9 cellular contexts compared by ENCODE assay signal in genomic region chr10:14889318-14889717, GRCh38. TPM values are rescaled to one million over a fixed set of nuclear protein-coding genes. Genes with fewer than 3 reads are reported as not detected.
A peak's percentile ranks its signal among the peaks of the same experiment; 100 is the strongest.
DNase-seq lines count a peak whose midpoint lies in the region; ATAC-seq lines count a peak whose summit lies in the region.
"Had no signal": no experiment of that assay in that cellular context is flagged by ENCODE, and none has a peak within 500 bp of the region (broad histone marks: within the 10 kb centered on the region; RNA-seq: fewer than 3 reads in every experiment).

No MANE protein-coding gene starts in this region.

- H3K27ac Mint-ChIP-seq in activated naive CD8-positive, alpha-beta T cell treated with anti-CD3 and anti-CD28 coated beads, Interleukin-2, amount 50 U/mL, for 24 hours, result no peak overlapping the region
- no peak overlapping the region for H3K27ac Mint-ChIP-seq in activated CD4-positive, alpha-beta memory T cell treated with anti-CD3 and anti-CD28 coated beads, Interleukin-2, amount 10 ng/mL, durations not matched to agents 7 days and 5 days
- H3K27ac Mint-ChIP-seq in CD8-positive, alpha-beta memory T cell, result peak overlapping the region in 2 of 8 donors; percentile 6 to 7
- H3K27ac Mint-ChIP-seq in T-helper 2 cell treated with Interferon-gamma antibody and Interleukin-4, amounts not matched to agents 5 μg/mL and 100 μg/mL, for 36 hours, result no peak overlapping the region

- peaks cover 95% of the 10 kb centered on the region for H3K79me2 ChIP-seq in Karpas-422 (ENCODE audit: low read length)

- H3K9me2 ChIP-seq in Karpas-422 (replicated peaks; ENCODE audit: insufficient read depth, low read length), result no peaks in the 10 kb centered on the region

- H3K4me3 ChIP-seq in Karpas-422 (ENCODE audit: low read length), result no peak overlapping the region
- no peak overlapping the region for H3K4me3 ChIP-seq in CD8-positive, alpha-beta memory T cell (ENCODE audit: low read length)

- peak; percentile 61 for ATAC-seq in activated naive CD8-positive, alpha-beta T cell treated with anti-CD3 and anti-CD28 coated beads, Interleukin-2, amount 50 U/mL, for 24 hours

- CTCF ChIA-PET in activated CD4-positive, alpha-beta memory T cell treated with anti-CD3 and anti-CD28 coated beads, Interleukin-2, amount 10 ng/mL, durations not matched to agents 7 days and 5 days (lab: Charles Lee), result interaction anchor here (1.0 to 3.3 kb wide), 4 partner anchors 9 to 17 kb away, joined by 3 to 12 read pairs (median 4); no protein-coding TSS in a partner anchor
- CTCF ChIA-PET in CD8-positive, alpha-beta memory T cell (lab: Charles Lee), result interaction anchor here (0.9 to 1.2 kb wide), 2 partner anchors 216 to 380 kb away, joined by 3 read pairs; no protein-coding TSS in a partner anchor

- H3K9me3 ChIP-seq in Karpas-422 (ENCODE audit: low read length), result no peaks in the 10 kb centered on the region
- no peaks in the 10 kb centered on the region for H3K9me3 ChIP-seq in CD8-positive, alpha-beta memory T cell (ENCODE audit: low read length)

- peaks cover 20% of the 10 kb centered on the region for H3K36me3 ChIP-seq in Karpas-422 (ENCODE audit: insufficient read depth, low read length)
- H3K36me3 ChIP-seq in CD8-positive, alpha-beta memory T cell (ENCODE audit: insufficient read depth, low read length), result no peaks in the 10 kb centered on the region

- H3K4me1 Mint-ChIP-seq in activated naive CD8-positive, alpha-beta T cell treated with anti-CD3 and anti-CD28 coated beads, Interleukin-2, amount 50 U/mL, for 24 hours, result no peaks in the 10 kb centered on the region
- peaks cover 8% of the 10 kb centered on the region for H3K4me1 Mint-ChIP-seq in activated CD4-positive, alpha-beta memory T cell treated with anti-CD3 and anti-CD28 coated beads, Interleukin-2, amount 10 ng/mL, durations not matched to agents 7 days and 5 days
- H3K4me1 Mint-ChIP-seq in CD8-positive, alpha-beta memory T cell, result peaks cover 0 to 7% (median 5%) of the 10 kb centered on the region in 3 donors
- H3K4me1 Mint-ChIP-seq in T-helper 2 cell treated with Interferon-gamma antibody and Interleukin-4, amounts not matched to agents 5 μg/mL and 100 μg/mL, for 36 hours (ENCODE audit: low read depth), result peaks cover 9% of the 10 kb centered on the region

- H3K4me1 ChIP-seq in Karpas-422 (ENCODE audit: low read length), result 0 out of 2 replicates have a peak, but pooled peaks cover 3% of the 10 kb centered on the region
- no peaks in the 10 kb centered on the region for H3K4me1 ChIP-seq in CD8-positive, alpha-beta memory T cell (ENCODE audit: insufficient read depth, low read length)

- 0 out of 2 replicates have a peak, but pooled peaks cover 13% of the 10 kb centered on the region for H4K20me1 ChIP-seq in Karpas-422 (ENCODE audit: insufficient read depth, low read depth, low read length)

- H3K9ac ChIP-seq in Karpas-422 (ENCODE audit: low read length), result no peak overlapping the region

- H3K4me3 Mint-ChIP-seq in activated naive CD8-positive, alpha-beta T cell treated with anti-CD3 and anti-CD28 coated beads, Interleukin-2, amount 50 U/mL, for 24 hours, result peak overlapping the region; percentile 35
- no peak overlapping the region for H3K4me3 Mint-ChIP-seq in activated CD4-positive, alpha-beta memory T cell treated with anti-CD3 and anti-CD28 coated beads, Interleukin-2, amount 10 ng/mL, durations not matched to agents 7 days and 5 days
- no peak overlapping the region for H3K4me3 Mint-ChIP-seq in CD8-positive, alpha-beta memory T cell
- H3K4me3 Mint-ChIP-seq in T-helper 2 cell treated with Interferon-gamma antibody and Interleukin-4, amounts not matched to agents 5 μg/mL and 100 μg/mL, for 36 hours, result no peak overlapping the region
- H3K4me3 Mint-ChIP-seq: naive thymus-derived CD8-positive, alpha-beta T cell had no signal

- DNase-seq in COLO829 (ENCODE audit: low spot score), result peak; percentile 7
- peak; percentile 53 for DNase-seq in Karpas-422
- DNase-seq in activated naive CD8-positive, alpha-beta T cell treated with anti-CD3 and anti-CD28 coated beads, Interleukin-2, amount 50 U/mL, for 24 hours, result no peak
- DNase-seq in kidney glomerular epithelial cell (lab: John Stamatoyannopoulos, UW), result peak; percentile 14
- DNase-seq in activated CD4-positive, alpha-beta memory T cell treated with anti-CD3 and anti-CD28 coated beads, Interleukin-2, amount 10 ng/mL, durations not matched to agents 7 days and 5 days, result no peak
- no peak for DNase-seq in SKM-1 treated with dmso at 0.1 percent for 144 hours (lab: John Stamatoyannopoulos, UW; ENCODE audit: unreplicated experiment)
- DNase-seq in CD8-positive, alpha-beta memory T cell, result no peak
- no peak for DNase-seq in T-helper 2 cell treated with Interferon-gamma antibody and Interleukin-4, amounts not matched to agents 5 μg/mL and 100 μg/mL, for 36 hours (ENCODE audit: low spot score)

- H3K27me3 Mint-ChIP-seq in activated naive CD8-positive, alpha-beta T cell treated with anti-CD3 and anti-CD28 coated beads, Interleukin-2, amount 50 U/mL, for 24 hours, result no peaks in the 10 kb centered on the region
- H3K27me3 Mint-ChIP-seq in activated CD4-positive, alpha-beta memory T cell treated with anti-CD3 and anti-CD28 coated beads, Interleukin-2, amount 10 ng/mL, durations not matched to agents 7 days and 5 days, result no peaks in the 10 kb centered on the region
- H3K27me3 Mint-ChIP-seq in CD8-positive, alpha-beta memory T cell, result no peaks in the 10 kb centered on the region
- H3K27me3 Mint-ChIP-seq in T-helper 2 cell treated with Interferon-gamma antibody and Interleukin-4, amounts not matched to agents 5 μg/mL and 100 μg/mL, for 36 hours (ENCODE audit: low read depth), result no peaks in the 10 kb centered on the region
- H3K27me3 Mint-ChIP-seq: naive thymus-derived CD8-positive, alpha-beta T cell had no signal

- H3K4me2 ChIP-seq in Karpas-422 (ENCODE audit: low read depth, low read length, poor library complexity, severe bottlenecking), result no peak overlapping the region

- H3K36me3 Mint-ChIP-seq in activated naive CD8-positive, alpha-beta T cell treated with anti-CD3 and anti-CD28 coated beads, Interleukin-2, amount 50 U/mL, for 24 hours (ENCODE audit: low read depth), result peaks cover 11% of the 10 kb centered on the region
- peaks cover 24% of the 10 kb centered on the region for H3K36me3 Mint-ChIP-seq in activated CD4-positive, alpha-beta memory T cell treated with anti-CD3 and anti-CD28 coated beads, Interleukin-2, amount 10 ng/mL, durations not matched to agents 7 days and 5 days (ENCODE audit: low read depth)
- H3K36me3 Mint-ChIP-seq in CD8-positive, alpha-beta memory T cell, result peaks cover 0 to 1% (median 0%) of the 10 kb centered on the region in 3 donors
- H3K36me3 Mint-ChIP-seq in T-helper 2 cell treated with Interferon-gamma antibody and Interleukin-4, amounts not matched to agents 5 μg/mL and 100 μg/mL, for 36 hours (ENCODE audit: low read depth), result peaks cover 14% of the 10 kb centered on the region
- H3K36me3 Mint-ChIP-seq: naive thymus-derived CD8-positive, alpha-beta T cell had no signal

- H3K27ac ChIP-seq in Karpas-422 (ENCODE audit: low read length), result no peak overlapping the region
- no peak overlapping the region for H3K27ac ChIP-seq in CD8-positive, alpha-beta memory T cell (ENCODE audit: low read depth, low read length)

- H3K27me3 ChIP-seq in Karpas-422 (ENCODE audit: low read length), result no peaks in the 10 kb centered on the region
- H3K27me3 ChIP-seq in CD8-positive, alpha-beta memory T cell (ENCODE audit: insufficient read depth, low read length, poor library complexity, severe bottlenecking), result no peaks in the 10 kb centered on the region

- H2AFZ ChIP-seq in Karpas-422 (ENCODE audit: low read length), result no peak overlapping the region

- no peaks in the 10 kb centered on the region for H3K9me3 Mint-ChIP-seq in activated naive CD8-positive, alpha-beta T cell treated with anti-CD3 and anti-CD28 coated beads, Interleukin-2, amount 50 U/mL, for 24 hours
- no peaks in the 10 kb centered on the region for H3K9me3 Mint-ChIP-seq in activated CD4-positive, alpha-beta memory T cell treated with anti-CD3 and anti-CD28 coated beads, Interleukin-2, amount 10 ng/mL, durations not matched to agents 7 days and 5 days
- H3K9me3 Mint-ChIP-seq in CD8-positive, alpha-beta memory T cell, result no peaks in the 10 kb centered on the region
- H3K9me3 Mint-ChIP-seq in T-helper 2 cell treated with Interferon-gamma antibody and Interleukin-4, amounts not matched to agents 5 μg/mL and 100 μg/mL, for 36 hours, result no peaks in the 10 kb centered on the region
- H3K9me3 Mint-ChIP-seq: naive thymus-derived CD8-positive, alpha-beta T cell had no signal

- POLR2A ChIA-PET in activated CD4-positive, alpha-beta memory T cell treated with anti-CD3 and anti-CD28 coated beads, Interleukin-2, amount 10 ng/mL, durations not matched to agents 7 days and 5 days (lab: Charles Lee), result interaction anchor here (0.6 to 2.3 kb wide), 3 partner anchors 9 to 328 kb away, joined by 3 to 12 read pairs (median 5); partner anchors contain the start of gene SUV39H2
- POLR2A ChIA-PET in CD8-positive, alpha-beta memory T cell (lab: Charles Lee), result no interaction called here

RNA-seq across cellular contexts. Expression of gene SUV39H2, which starts 10.7 kb away (rescaled TPM):
- total RNA-seq in Karpas-422 (2014; rRNA removed; shearing (Covaris generic); ENCODE audit: low replicate concordance), result 15.7 and 23.8 TPM in 2 replicates
- 10 to 100 TPM; 24.5 to 25.2 TPM for total RNA-seq in activated CD4-positive, alpha-beta memory T cell treated with anti-CD3 and anti-CD28 coated beads, Interleukin-2, amount 10 ng/mL, durations not matched to agents 7 days and 5 days
- total RNA-seq in CD8-positive, alpha-beta memory T cell, result 10 to 100 TPM; 30.8 to 35.8 TPM
- 3.4 TPM for polyA plus RNA-seq in CD8-positive, alpha-beta memory T cell

RNA-seq across cellular contexts. Expression of gene HSPA14, which starts 51.2 kb away (rescaled TPM):
- total RNA-seq in Karpas-422 (2014; rRNA removed; shearing (Covaris generic); ENCODE audit: low replicate concordance), result 34.2 and 34.8 TPM in 2 replicates
- total RNA-seq in activated CD4-positive, alpha-beta memory T cell treated with anti-CD3 and anti-CD28 coated beads, Interleukin-2, amount 10 ng/mL, durations not matched to agents 7 days and 5 days, result 10 to 100 TPM; 21.9 to 23.1 TPM
- total RNA-seq in CD8-positive, alpha-beta memory T cell, result 10 to 100 TPM; 43.3 to 45.5 TPM
- polyA plus RNA-seq in CD8-positive, alpha-beta memory T cell, result 20.0 TPM

RNA-seq across cellular contexts. Expression of gene MSANTD7, which starts 51.2 kb away (rescaled TPM):
- total RNA-seq in Karpas-422 (2014; rRNA removed; shearing (Covaris generic); ENCODE audit: low replicate concordance), result 22.1 and 25.0 TPM in 2 replicates
- 10 to 100 TPM; 15.5 to 18.7 TPM for total RNA-seq in activated CD4-positive, alpha-beta memory T cell treated with anti-CD3 and anti-CD28 coated beads, Interleukin-2, amount 10 ng/mL, durations not matched to agents 7 days and 5 days
- 10 to 100 TPM; 28.5 to 30.4 TPM for total RNA-seq in CD8-positive, alpha-beta memory T cell
- polyA plus RNA-seq in CD8-positive, alpha-beta memory T cell, result 8.7 TPM

RNA-seq across cellular contexts. Expression of gene CDNF, which starts 51.5 kb away (rescaled TPM):
- total RNA-seq in Karpas-422 (2014; rRNA removed; shearing (Covaris generic); ENCODE audit: low replicate concordance), result 1.2 and 2.2 TPM in 2 replicates
- total RNA-seq in activated CD4-positive, alpha-beta memory T cell treated with anti-CD3 and anti-CD28 coated beads, Interleukin-2, amount 10 ng/mL, durations not matched to agents 7 days and 5 days, result under 1 TPM; 0.63 to 0.75 TPM
- 1 to 10 TPM in 1 of 2 experiments, under 1 TPM in 1; 0.96 to 1.2 TPM for total RNA-seq in CD8-positive, alpha-beta memory T cell
- 0.47 TPM for polyA plus RNA-seq in CD8-positive, alpha-beta memory T cell

Comparison
In these comparisons a context has a peak if more than half of its experiments do, and no peak if none do; other contexts are left out.
1. DNase-seq: peak in COLO829 (single experiment), Karpas-422 (single experiment) and kidney glomerular epithelial cell (single experiment); none in activated naive CD8-positive, alpha-beta T cell treated with anti-CD3 and anti-CD28 coated beads, Interleukin-2, amount 50 U/mL, for 24 hours (single experiment), activated CD4-positive, alpha-beta memory T cell treated with anti-CD3 and anti-CD28 coated beads, Interleukin-2, amount 10 ng/mL, durations not matched to agents 7 days and 5 days (single experiment), SKM-1 treated with dmso at 0.1 percent for 144 hours (single experiment), CD8-positive, alpha-beta memory T cell (0 of 5) and T-helper 2 cell treated with Interferon-gamma antibody and Interleukin-4, amounts not matched to agents 5 μg/mL and 100 μg/mL, for 36 hours (single experiment).